Comparison of ENCODE assay signal across 15 cellular contexts in the genomic region with DNA sequence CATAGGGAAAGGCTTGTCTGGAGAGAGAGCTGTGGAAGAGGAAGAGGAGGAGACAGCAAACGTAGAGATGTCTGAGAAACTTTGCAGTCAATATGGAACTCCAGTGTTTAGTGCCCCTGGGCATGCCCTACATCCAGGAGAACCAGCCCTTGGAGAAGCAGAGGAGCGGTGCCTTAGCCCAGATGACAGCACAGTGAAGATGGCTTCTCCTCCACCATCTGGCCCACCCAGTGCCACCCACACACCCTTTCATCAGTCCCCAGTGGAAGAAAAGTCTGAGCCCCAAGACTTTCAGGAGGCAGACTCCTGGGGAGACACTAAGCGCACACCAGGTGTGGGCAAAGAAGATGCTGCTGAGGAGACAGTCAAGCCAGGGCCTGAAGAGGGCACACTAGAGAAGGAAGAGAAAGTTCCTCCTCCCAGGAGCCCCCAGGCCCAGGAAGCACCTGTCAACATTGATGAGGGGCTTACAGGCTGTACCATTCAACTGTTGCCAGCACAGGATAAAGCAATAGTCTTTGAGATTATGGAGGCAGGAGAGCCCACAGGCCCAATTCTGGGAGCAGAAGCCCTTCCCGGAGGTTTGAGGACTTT.
"Had no signal": no experiment of that assay in that cellular context is flagged by ENCODE, and none has a peak within 500 bp of the region (broad histone marks: within the 10 kb centered on the region; RNA-seq: fewer than 3 reads in every experiment).

No MANE protein-coding gene starts in this region.

- H3K4me1 Mint-ChIP-seq: natural killer cell had no signal

- H3K36me3 Mint-ChIP-seq: activated CD4-positive, alpha-beta memory T cell treated with anti-CD3 and anti-CD28 coated beads for 36 hours; natural killer cell; stimulated activated naive B cell treated with anti-CD40 and anti-IgM and Interleukin-4, amounts not matched to agents 10 μg/mL and 1 μg/mL and 100 μg/mL, for 72 hours had no signal

- H3K9me3 Mint-ChIP-seq: activated CD4-positive, alpha-beta memory T cell treated with anti-CD3 and anti-CD28 coated beads for 36 hours; activated T-cell treated with anti-CD3 and anti-CD28 coated beads, Interleukin-2, amount 50 U/mL, for 72 hours; natural killer cell; stimulated activated naive B cell treated with anti-CD40 and anti-IgM and Interleukin-4, amounts not matched to agents 10 μg/mL and 1 μg/mL and 100 μg/mL, for 72 hours had no signal

- H3K27ac Mint-ChIP-seq: activated CD4-positive, alpha-beta memory T cell treated with anti-CD3 and anti-CD28 coated beads for 36 hours; activated T-cell treated with anti-CD3 and anti-CD28 coated beads, Interleukin-2, amount 50 U/mL, for 72 hours; natural killer cell; stimulated activated naive B cell treated with anti-CD40 and anti-IgM and Interleukin-4, amounts not matched to agents 10 μg/mL and 1 μg/mL and 100 μg/mL, for 72 hours had no signal

- H3K4me3 Mint-ChIP-seq: activated CD4-positive, alpha-beta memory T cell treated with anti-CD3 and anti-CD28 coated beads for 36 hours; activated T-cell treated with anti-CD3 and anti-CD28 coated beads, Interleukin-2, amount 50 U/mL, for 72 hours; natural killer cell; stimulated activated naive B cell treated with anti-CD40 and anti-IgM and Interleukin-4, amounts not matched to agents 10 μg/mL and 1 μg/mL and 100 μg/mL, for 72 hours had no signal

- H3K27ac ChIP-seq: colonic mucosa, heart left ventricle, left lung, psoas muscle, spleen had no signal

- H3K27me3 Mint-ChIP-seq: activated CD4-positive, alpha-beta memory T cell treated with anti-CD3 and anti-CD28 coated beads for 36 hours had no signal

- H3K9me3 ChIP-seq: colonic mucosa, heart left ventricle, left lung, psoas muscle, spleen had no signal

- DNase-seq: activated CD4-positive, alpha-beta memory T cell treated with anti-CD3 and anti-CD28 coated beads for 36 hours; activated T-cell treated with anti-CD3 and anti-CD28 coated beads, Interleukin-2, amount 50 U/mL, for 72 hours; colonic mucosa; effector CD4-positive, alpha-beta T cell; heart left ventricle; left lung; natural killer cell; occipital lobe; psoas muscle; spleen; stimulated activated CD4-positive, alpha-beta T cell treated with anti-CD3 and anti-CD28 coated beads, Interleukin-1b, Interleukin-23, amount 100 ng/mL, for 48 hours; stimulated activated naive B cell treated with anti-CD40 and anti-IgM and Interleukin-4, amounts not matched to agents 10 μg/mL and 1 μg/mL and 100 μg/mL, for 72 hours; trophoblast cell had no signal

- ATAC-seq: activated CD4-positive, CD25-positive, alpha-beta regulatory T cell treated with anti-CD3 and anti-CD28 coated beads, Interleukin-2, amount 50 U/mL, for 24 hours; heart left ventricle; left lung; natural killer cell; psoas muscle; sciatic nerve had no signal

- H3K4me3 ChIP-seq: colonic mucosa, heart left ventricle, left lung, psoas muscle, spleen had no signal

- H3K36me3 ChIP-seq: colonic mucosa, left lung had no signal

- H3K4me1 ChIP-seq: colonic mucosa, left lung, psoas muscle, spleen had no signal
